ENCODE assay signal across 13 cellular contexts in the genomic region with DNA sequence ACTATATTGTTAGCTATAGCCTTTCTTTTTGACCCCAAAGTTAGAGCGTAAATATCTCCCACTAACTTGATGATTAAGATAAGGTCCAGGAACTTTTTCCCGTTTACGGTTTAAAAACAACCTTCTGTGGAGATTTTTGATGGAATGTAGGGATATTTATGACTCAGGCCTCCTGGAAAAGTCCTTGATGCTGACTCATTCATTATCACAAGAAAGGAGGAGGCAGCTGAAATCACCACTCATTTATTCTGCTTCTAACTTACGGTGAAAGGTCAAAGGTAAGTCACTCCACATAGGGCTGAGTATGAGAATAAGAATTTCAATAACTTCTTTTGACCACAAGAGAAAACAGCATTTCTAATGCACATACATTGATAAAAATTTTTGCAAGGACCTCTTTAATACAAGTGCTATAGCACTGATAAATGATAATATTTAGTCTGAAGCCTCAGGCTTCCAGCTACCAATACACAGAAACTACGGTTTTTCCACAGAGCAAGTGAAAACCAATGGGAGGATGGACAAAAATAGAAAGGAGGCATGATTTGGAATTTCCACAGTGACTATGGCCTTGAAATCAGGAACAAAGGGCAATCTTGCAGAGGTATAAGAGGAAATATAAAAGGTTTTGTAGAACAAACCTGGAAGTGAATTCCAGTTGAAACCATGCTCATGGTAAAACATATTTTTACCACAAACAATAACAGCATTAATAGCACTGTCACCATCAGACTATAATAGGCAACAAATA.
DNase-seq lines count a peak whose midpoint lies in the region; TF ChIP-seq lines count a peak whose summit lies in the region.
"Had no signal": no experiment of that assay in that cellular context is flagged by ENCODE, and none has a peak within 500 bp of the region (broad histone marks: within the 10 kb centered on the region; RNA-seq: fewer than 3 reads in every experiment).

No MANE protein-coding gene starts in this region.

- intact Hi-C loops in ascending aorta (cut with DNase I), result loop anchor here (5.0 kb wide), 2 partner anchors 65 to 145 kb away; a partner anchor contains a TSS

- H3K9ac ChIP-seq in iPS-18a (ENCODE audit: low read length), result no peak overlapping the region

- H3K9me3 ChIP-seq in ascending aorta (peaks cover 6 to 8% of the 10 kb centered on the region in 2 donors), iPS-18a (ENCODE audit: control insufficient read depth, low read depth, low read length) (peaks cover 21% of the 10 kb centered on the region)
- H3K9me3 ChIP-seq: testis had no signal

- peaks cover 7 to 10% of the 10 kb centered on the region in 2 donors for H3K4me1 ChIP-seq in ascending aorta
- peaks cover 19% of the 10 kb centered on the region for H3K4me1 ChIP-seq in iPS-18a (ENCODE audit: control insufficient read depth, low read depth, low read length)
- H3K4me1 ChIP-seq: testis had no signal

- H3K36me3 ChIP-seq in ascending aorta, result no peaks in the 10 kb centered on the region
- no peaks in the 10 kb centered on the region for H3K36me3 ChIP-seq in iPS-18a (ENCODE audit: control insufficient read depth, low read depth, low read length)
- H3K36me3 ChIP-seq: WERI-Rb-1 had no signal

- H3K27me3 ChIP-seq in ascending aorta (no peaks in the 10 kb centered on the region), iPS-18a (ENCODE audit: control insufficient read depth, insufficient read depth, low read length) (no peaks in the 10 kb centered on the region)
- H3K27me3 ChIP-seq: testis had no signal

- DNase-seq in DMS53 (lab: John Stamatoyannopoulos, UW) (peak; percentile 7), DMS53 treated with DMSO at 0.1 percent for 48 hours (lab: John Stamatoyannopoulos, UW; ENCODE audit: unreplicated experiment) (no peak), ascending aorta (ENCODE audit: low spot score in 2 of 2) (no peak), pons (ENCODE audit: low spot score) (no peak), NCI-H1092 treated with DMSO at 0.1 percent for 48 hours (lab: John Stamatoyannopoulos, UW) (no peak), hippocampal formation (lab: John Stamatoyannopoulos, UW) (no peak)
- DNase-seq in activated naive CD4-positive, alpha-beta T cell (lab: John Stamatoyannopoulos, UW), result no peak
- DNase-seq: activated naive CD4-positive, alpha-beta T cell treated with Interleukin-2 at 50 U/mL for 16 hours; stimulated activated CD4-positive, alpha-beta T cell treated with anti-CD3 and anti-CD28 coated beads, Interleukin-2, amount 100 ng/mL, for 48 hours; testis; WERI-Rb-1 had no signal

- no peak overlapping the region for H3K4me3 ChIP-seq in ascending aorta
- H3K4me3 ChIP-seq in iPS-18a (ENCODE audit: low read length), result peak overlapping the region; percentile 19
- H3K4me3 ChIP-seq: testis had no signal

- TF ChIP-seq CTCF in ascending aorta (IDR thresholded peaks at IDR 0.05), result no peak

- peak overlapping the region; percentile 26 to 53 for H3K27ac ChIP-seq in ascending aorta
- peak overlapping the region; percentile 71 for H3K27ac ChIP-seq in iPS-18a (ENCODE audit: low read length)
- H3K27ac ChIP-seq: 22Rv1, testis, WERI-Rb-1 had no signal
